ENCODE assay signal across 20 cellular contexts in the genomic region with DNA sequence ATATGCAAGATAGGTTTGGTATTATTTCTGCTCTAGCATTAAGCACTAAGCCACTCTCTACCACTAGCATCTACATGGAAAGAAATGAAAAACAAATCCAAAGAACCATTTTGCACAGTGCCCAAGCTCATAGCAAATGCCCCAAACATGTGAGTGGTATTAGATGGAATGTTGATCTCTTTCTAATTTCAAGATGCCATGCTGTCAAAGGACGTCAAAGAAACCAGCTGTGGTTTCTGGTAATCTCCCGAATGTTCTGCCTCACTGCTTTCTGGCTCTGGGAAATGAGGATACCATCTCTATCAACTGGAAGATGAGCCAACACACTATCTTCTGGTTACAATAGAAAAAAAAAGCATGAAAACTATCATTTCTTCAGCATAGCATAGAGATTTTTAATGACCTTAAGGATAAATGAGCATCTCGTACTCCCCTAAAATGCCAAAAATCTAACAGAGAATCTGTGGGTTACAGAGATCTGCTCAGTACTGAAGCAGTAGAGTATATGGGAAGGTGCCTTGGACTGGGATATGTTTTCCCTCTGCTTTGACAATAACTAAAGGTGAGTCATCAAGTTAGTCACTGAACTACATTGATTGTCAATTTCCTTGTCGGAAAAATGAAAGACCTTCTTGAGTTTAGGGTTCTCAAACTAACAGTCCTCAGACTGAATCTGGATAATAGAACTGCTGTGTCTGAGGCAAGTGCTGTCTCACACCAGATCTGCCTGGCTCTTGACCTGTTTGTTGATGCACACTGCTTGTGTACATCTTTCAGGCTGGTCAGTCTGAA.
DNase-seq lines count a peak whose midpoint lies in the region; ATAC-seq and TF ChIP-seq lines count a peak whose summit lies in the region.
"Had no signal": no experiment of that assay in that cellular context is flagged by ENCODE, and none has a peak within 500 bp of the region (broad histone marks: within the 10 kb centered on the region; RNA-seq: fewer than 3 reads in every experiment).

No MANE protein-coding gene starts in this region.

- H3K27ac ChIP-seq in osteoblast (ENCODE audit: low read depth, low read length), result peak overlapping the region; percentile 87
- H3K27ac ChIP-seq: C4-2B, gastrocnemius medialis, neutrophil, SK-N-MC, WERI-Rb-1 had no signal

- H4K20me1 ChIP-seq in osteoblast (ENCODE audit: insufficient read depth, low read length), result no peaks in the 10 kb centered on the region

- no peaks in the 10 kb centered on the region for H3K79me2 ChIP-seq in osteoblast (ENCODE audit: insufficient read depth, low read length)

- H3K36me3 ChIP-seq in osteoblast (ENCODE audit: insufficient read depth, low read length), result no peaks in the 10 kb centered on the region
- H3K36me3 ChIP-seq: gastrocnemius medialis, neutrophil, WERI-Rb-1 had no signal

- H3K4me1 Mint-ChIP-seq in stimulated activated memory B cell treated with anti-CD40 and anti-IgM and Interleukin-4, amounts not matched to agents 10 μg/mL and 1 μg/mL and 100 μg/mL, for 72 hours, result peaks cover 34% of the 10 kb centered on the region
- H3K4me1 Mint-ChIP-seq: immature natural killer cell had no signal

- H3K4me3 ChIP-seq in epithelial cell of proximal tubule (ENCODE audit: low read depth, low read length) (no peak overlapping the region), osteoblast (ENCODE audit: insufficient read depth, low read length) (no peak overlapping the region)
- H3K4me3 ChIP-seq: gastrocnemius medialis, SK-N-MC had no signal

- H2AFZ ChIP-seq in osteoblast (ENCODE audit: low read length), result peak overlapping the region; percentile 30

- no peaks in the 10 kb centered on the region for H3K27me3 Mint-ChIP-seq in stimulated activated memory B cell treated with anti-CD40 and anti-IgM and Interleukin-4, amounts not matched to agents 10 μg/mL and 1 μg/mL and 100 μg/mL, for 72 hours

- H3K36me3 Mint-ChIP-seq in stimulated activated memory B cell treated with anti-CD40 and anti-IgM and Interleukin-4, amounts not matched to agents 10 μg/mL and 1 μg/mL and 100 μg/mL, for 72 hours, result peaks cover 29% of the 10 kb centered on the region
- H3K36me3 Mint-ChIP-seq: mesothelial cell of epicardium had no signal

- H3K9me3 ChIP-seq in osteoblast (ENCODE audit: low read depth, low read length), result no peaks in the 10 kb centered on the region
- H3K9me3 ChIP-seq: gastrocnemius medialis had no signal

- ATAC-seq in stimulated activated memory B cell treated with anti-CD40 and anti-IgM and Interleukin-4, amounts not matched to agents 10 μg/mL and 1 μg/mL and 100 μg/mL, for 72 hours, result no peak
- ATAC-seq in GM21528 (IDR thresholded peaks at IDR 0.05; ENCODE audit: low FRiP score, unreplicated experiment), result no peak
- ATAC-seq: gastrocnemius medialis; stimulated activated naive B cell treated with anti-CD40 and anti-IgM and Interleukin-4, amounts not matched to agents 10 μg/mL and 1 μg/mL and 100 μg/mL, for 72 hours had no signal

- H3K9me3 Mint-ChIP-seq in stimulated activated memory B cell treated with anti-CD40 and anti-IgM and Interleukin-4, amounts not matched to agents 10 μg/mL and 1 μg/mL and 100 μg/mL, for 72 hours, result peaks cover 37% of the 10 kb centered on the region

- H3K27ac Mint-ChIP-seq in stimulated activated memory B cell treated with anti-CD40 and anti-IgM and Interleukin-4, amounts not matched to agents 10 μg/mL and 1 μg/mL and 100 μg/mL, for 72 hours, result no peak overlapping the region
- H3K27ac Mint-ChIP-seq: activated T-helper 2 cell treated with anti-CD3 and anti-CD28 coated beads, Interferon-gamma antibody, Interleukin-2, Interleukin-4, amounts not matched to agents 10 μg/mL and 5 μg/mL and 100 μg/mL, durations not matched to agents 14 hours and 24 hours and 36 hours; immature natural killer cell; mesothelial cell of epicardium had no signal

- TF ChIP-seq CTCF in epithelial cell of proximal tubule (conservative IDR thresholded peaks at IDR 0.05; ENCODE audit: low read depth, low read length) (no peak), osteoblast (IDR thresholded peaks at IDR 0.05; ENCODE audit: extremely low read depth, low read depth, low read length) (no peak)

- DNase-seq in EL, result peak; percentile 43
- peak; percentile 86 for DNase-seq in RPMI7951 (ENCODE audit: low read depth)
- peak; percentile 76 for DNase-seq in epithelial cell of proximal tubule (ENCODE audit: low read depth)
- DNase-seq in osteoblast (ENCODE audit: insufficient read length, low spot score, missing footprints), result peak; percentile 68
- no peak for DNase-seq in GOT3 (lab: John Stamatoyannopoulos, UW)
- no peak for DNase-seq in C1 segment of cervical spinal cord (lab: John Stamatoyannopoulos, UW)
- DNase-seq: anterior cingulate cortex; gastrocnemius medialis; immature natural killer cell; NCI-H187; NCI-H510A treated with DMSO at 0.1 percent for 48 hours; stimulated activated naive B cell treated with anti-CD40 and anti-IgM and Interleukin-4, amounts not matched to agents 10 μg/mL and 1 μg/mL and 100 μg/mL, for 72 hours; WERI-Rb-1 had no signal

- H3K4me1 ChIP-seq in osteoblast (ENCODE audit: insufficient read depth, low read length), result peaks cover 26% of the 10 kb centered on the region
- H3K4me1 ChIP-seq: gastrocnemius medialis had no signal

- H3K4me3 Mint-ChIP-seq in stimulated activated memory B cell treated with anti-CD40 and anti-IgM and Interleukin-4, amounts not matched to agents 10 μg/mL and 1 μg/mL and 100 μg/mL, for 72 hours, result no peak overlapping the region
- H3K4me3 Mint-ChIP-seq: immature natural killer cell, mesothelial cell of epicardium had no signal

- peak overlapping the region; percentile 9 for H3K4me2 ChIP-seq in osteoblast (ENCODE audit: insufficient read depth, low read length)

- H3K27me3 ChIP-seq in osteoblast (ENCODE audit: insufficient read depth, low read length), result no peaks in the 10 kb centered on the region
- H3K27me3 ChIP-seq: gastrocnemius medialis, neutrophil had no signal

Comparison
In these comparisons a context has a peak if more than half of its experiments do, and no peak if none do; other contexts are left out.
1. DNase-seq: peak in EL (single experiment), RPMI7951 (single experiment), epithelial cell of proximal tubule (single experiment) and osteoblast (single experiment); none in GOT3 (single experiment) and C1 segment of cervical spinal cord (0 of 14).